Comparison of ENCODE assay signal across 29 cellular contexts in genomic region chr6:113338610-113339009, GRCh38.
"Had no signal": no experiment of that assay in that cellular context is flagged by ENCODE, and none has a peak within 500 bp of the region (broad histone marks: within the 10 kb centered on the region; RNA-seq: fewer than 3 reads in every experiment).

No MANE protein-coding gene starts in this region.

- H3K36me3 Mint-ChIP-seq: mesothelial cell of epicardium; naive B cell; natural killer cell treated with Interleukin-12 subunit alpha and Interleukin-12 subunit beta and Interleukin-15 and Interleukin-18, amount 100 ng/mL, for 72 hours; stimulated activated naive B cell treated with anti-CD40 and anti-IgM and Interleukin-4, amounts not matched to agents 10 μg/mL and 1 μg/mL and 100 μg/mL, for 72 hours had no signal

- H3K27ac Mint-ChIP-seq: mesothelial cell of epicardium; naive B cell; natural killer cell treated with Interleukin-12 subunit alpha and Interleukin-12 subunit beta and Interleukin-15 and Interleukin-18, amount 100 ng/mL, for 72 hours; progenitor cell of endocrine pancreas; stimulated activated naive B cell treated with anti-CD40 and anti-IgM and Interleukin-4, amounts not matched to agents 10 μg/mL and 1 μg/mL and 100 μg/mL, for 72 hours had no signal

- H3K4me1 ChIP-seq: right atrium auricular region, right lobe of liver, stomach, testis, thyroid gland, upper lobe of left lung, vagina had no signal

- DNase-seq: hippocampal formation; kidney glomerular epithelial cell; left cardiac atrium; mesendoderm; naive B cell; occipital lobe; ovary; right lobe of liver; stimulated activated CD4-positive, alpha-beta T cell treated with anti-CD3 and anti-CD28 coated beads, Interleukin-12 subunit alpha, Interleukin-12 subunit beta, amount 100 ng/mL, for 4 hours; stimulated activated CD4-positive, alpha-beta T cell treated with anti-CD3 and anti-CD28 coated beads, Interleukin-15, amount 100 ng/mL, for 24 hours; stimulated activated CD4-positive, alpha-beta T cell treated with anti-CD3 and anti-CD28 coated beads, Interleukin-2, amount 100 ng/mL, for 24 hours; stimulated activated CD4-positive, alpha-beta T cell treated with anti-CD3 and anti-CD28 coated beads, Interleukin-4, amount 100 ng/mL, for 1 hour; stimulated activated naive B cell treated with anti-CD40 and anti-IgM and Interleukin-4, amounts not matched to agents 10 μg/mL and 1 μg/mL and 100 μg/mL, for 72 hours; stimulated activated naive CD8-positive, alpha-beta T cell treated with anti-CD3 and anti-CD28 coated beads, Interleukin-15, Interleukin-2, amounts not matched to agents 100 U/mL and 50 U/mL, for 24 hours; stomach; testis; thyroid gland; transverse colon; upper lobe of left lung had no signal

- H3K4me1 Mint-ChIP-seq: naive B cell; stimulated activated naive B cell treated with anti-CD40 and anti-IgM and Interleukin-4, amounts not matched to agents 10 μg/mL and 1 μg/mL and 100 μg/mL, for 72 hours had no signal

- H3K27me3 ChIP-seq: neutrophil, ovary, right atrium auricular region, right lobe of liver, stomach, testis, thyroid gland, transverse colon, upper lobe of left lung, vagina had no signal

- H3K36me3 ChIP-seq: neutrophil, ovary, right atrium auricular region, right lobe of liver, stomach, thyroid gland, transverse colon, upper lobe of left lung, vagina had no signal

- H3K27me3 Mint-ChIP-seq: natural killer cell treated with Interleukin-12 subunit alpha and Interleukin-12 subunit beta and Interleukin-15 and Interleukin-18, amount 100 ng/mL, for 72 hours had no signal

- H3K4me3 Mint-ChIP-seq: mesothelial cell of epicardium; naive B cell; natural killer cell treated with Interleukin-12 subunit alpha and Interleukin-12 subunit beta and Interleukin-15 and Interleukin-18, amount 100 ng/mL, for 72 hours; neural crest cell; stimulated activated naive B cell treated with anti-CD40 and anti-IgM and Interleukin-4, amounts not matched to agents 10 μg/mL and 1 μg/mL and 100 μg/mL, for 72 hours had no signal

- H3K9me3 ChIP-seq: neutrophil, ovary, right atrium auricular region, right lobe of liver, stomach, testis, thyroid gland, transverse colon, upper lobe of left lung, vagina had no signal

- H3K27ac ChIP-seq: neutrophil, ovary, right atrium auricular region, right lobe of liver, skin epidermis, stomach, testis, thyroid gland, transverse colon, upper lobe of left lung, vagina had no signal

- ATAC-seq: left lobe of liver; natural killer cell treated with Interleukin-12 subunit alpha and Interleukin-12 subunit beta and Interleukin-15 and Interleukin-18, amount 100 ng/mL, for 72 hours; right lobe of liver; stimulated activated naive B cell treated with anti-CD40 and anti-IgM and Interleukin-4, amounts not matched to agents 10 μg/mL and 1 μg/mL and 100 μg/mL, for 72 hours; stimulated activated naive CD8-positive, alpha-beta T cell treated with anti-CD3 and anti-CD28 coated beads, Interleukin-15, Interleukin-2, amounts not matched to agents 100 U/mL and 50 U/mL, for 24 hours had no signal

- H3K9me3 Mint-ChIP-seq: mesothelial cell of epicardium had no signal

- H3K4me3 ChIP-seq: lung, ovary, right atrium auricular region, right lobe of liver, skin epidermis, stomach, testis, thyroid gland, transverse colon, upper lobe of left lung, vagina had no signal
